ENCODE assay signal across 9 cellular contexts in the genomic region with DNA sequence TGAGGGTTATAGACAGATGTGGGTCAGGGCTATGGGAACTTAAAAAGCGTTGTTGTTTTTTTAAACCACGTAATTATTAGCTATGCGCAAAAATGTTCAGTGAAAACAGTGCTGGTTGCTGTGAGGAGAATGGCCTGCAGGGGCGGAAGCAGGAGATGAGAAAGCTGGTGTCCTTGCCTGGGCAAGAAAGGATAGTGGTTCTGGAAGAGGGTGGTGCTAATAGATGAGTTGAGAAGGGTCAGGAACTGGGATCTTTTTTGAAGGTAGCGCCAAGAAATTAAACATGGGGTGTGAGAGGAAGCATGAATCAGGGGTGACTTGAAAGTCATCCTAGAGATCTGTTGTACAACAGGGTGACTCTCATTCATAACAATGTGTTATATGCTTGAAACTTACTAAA. TPM values are rescaled to one million over a fixed set of nuclear protein-coding genes. Genes with fewer than 3 reads are reported as not detected.
DNase-seq lines count a peak whose midpoint lies in the region; ATAC-seq and TF ChIP-seq lines count a peak whose summit lies in the region.
"Had no signal": no experiment of that assay in that cellular context is flagged by ENCODE, and none has a peak within 500 bp of the region (broad histone marks: within the 10 kb centered on the region; RNA-seq: fewer than 3 reads in every experiment).

No MANE protein-coding gene starts in this region.

- H3K9me2 ChIP-seq in Loucy (replicated peaks; ENCODE audit: low read depth, low read length): no peaks in the 10 kb centered on the region

- no peaks in the 10 kb centered on the region for H4K20me1 ChIP-seq in Loucy (ENCODE audit: insufficient read depth, low read length, poor library complexity, severe bottlenecking)

- H3K27me3 ChIP-seq in Loucy (ENCODE audit: insufficient read depth, low read length, poor library complexity, severe bottlenecking): no peaks in the 10 kb centered on the region
- no peaks in the 10 kb centered on the region for H3K27me3 ChIP-seq in neuronal stem cell (ENCODE audit: control insufficient read depth in 3 of 3, insufficient read depth in 3 of 3, low read depth in 1 of 3, low read length in 3 of 3)

- no peaks in the 10 kb centered on the region for H3K79me1 ChIP-seq in neuronal stem cell (ENCODE audit: low read depth, low read length)

- H3K4ac ChIP-seq in neuronal stem cell (ENCODE audit: low read length): no peak overlapping the region

- H2AFZ ChIP-seq in Loucy (ENCODE audit: low read length) (no peak overlapping the region), neuronal stem cell (ENCODE audit: low read length) (peak overlapping the region; percentile 42)

- no peak overlapping the region for H3K23ac ChIP-seq in neuronal stem cell (ENCODE audit: low read depth, low read length, poor library complexity)

- no peak overlapping the region for H3K4me2 ChIP-seq in Loucy (ENCODE audit: low read depth, low read length, poor library complexity, severe bottlenecking)
- no peak overlapping the region for H3K4me2 ChIP-seq in neuronal stem cell (ENCODE audit: insufficient read depth, low read length, poor library complexity, severe bottlenecking)

- CTCF ChIA-PET in GM10248 (lab: Yijun Ruan, JAX): interaction anchor here (1.0 to 20.8 kb wide), 4 partner anchors 8 to 18 kb away, joined by 3 to 234 read pairs (median 60); partner anchors contain the start of gene KCNN4

- H3K27ac Mint-ChIP-seq in activated naive CD4-positive, alpha-beta T cell treated with anti-CD3 and anti-CD28 coated beads, Interleukin-2, amount 50 U/mL, for 72 hours: no peak overlapping the region
- H3K27ac Mint-ChIP-seq: activated naive CD4-positive, alpha-beta T cell treated with anti-CD3 and anti-CD28 coated beads, Interleukin-2, amount 10 ng/mL, durations not matched to agents 7 days and 5 days had no signal

- no peak overlapping the region for H2BK120ac ChIP-seq in neuronal stem cell (ENCODE audit: low read depth, low read length)

- no peak overlapping the region for H2AK5ac ChIP-seq in neuronal stem cell (ENCODE audit: low read depth, low read length)

- DNase-seq in GM10248 (ENCODE audit: extremely low spot score): no peak
- no peak for DNase-seq in astrocyte of the cerebellum (ENCODE audit: low read depth)
- no peak for DNase-seq in neuronal stem cell (ENCODE audit: low spot score)
- DNase-seq in D341Med (ENCODE audit: low spot score): no peak
- no peak for DNase-seq in activated naive CD4-positive, alpha-beta T cell treated with anti-CD3 and anti-CD28 coated beads, Interleukin-2, amount 50 U/mL, for 72 hours (ENCODE audit: low spot score in 2 of 2)
- DNase-seq: activated naive CD4-positive, alpha-beta T cell treated with anti-CD3 and anti-CD28 coated beads, Interleukin-2, amount 10 ng/mL, durations not matched to agents 7 days and 5 days; NCI-H1417 had no signal

- no peak for ATAC-seq in GM18511 (IDR thresholded peaks at IDR 0.05; ENCODE audit: unreplicated experiment)
- no peak for ATAC-seq in activated naive CD4-positive, alpha-beta T cell treated with anti-CD3 and anti-CD28 coated beads, Interleukin-2, amount 50 U/mL, for 72 hours

- POLR2A ChIA-PET in GM10248 (lab: Yijun Ruan, JAX): no interaction called here

- in situ Hi-C loops in astrocyte of the cerebellum (cut with HindIII; ENCODE audit: low sequenced_read_pairs): no loop called here

- TF ChIP-seq CTCF in GM10248 (IDR thresholded peaks at IDR 0.05; ENCODE audit: control extremely low read depth, extremely low read depth, low read depth, missing control alignments): peak; percentile 29
- TF ChIP-seq CTCF in Loucy (conservative IDR thresholded peaks at IDR 0.05; ENCODE audit: low read length): peak; percentile 21; the same call in 1 of the 2 replicates
- peak; percentile 72 for TF ChIP-seq CTCF in astrocyte of the cerebellum (IDR thresholded peaks at IDR 0.05; ENCODE audit: low read depth, low read length, missing control alignments)

- no CpG with 5 or more reads among the region's 5 CpGs for WGBS in neuronal stem cell (ENCODE audit: extremely low coverage in 2 of 2, insufficient read length in 2 of 2, insufficient replicate concordance in 1 of 2), 2 donors

- H2BK5ac ChIP-seq in neuronal stem cell (ENCODE audit: low read length): no peak overlapping the region

- no peak overlapping the region for H3K4me3 ChIP-seq in Loucy (ENCODE audit: low read length, poor library complexity, severe bottlenecking)
- no peak overlapping the region for H3K4me3 ChIP-seq in astrocyte of the cerebellum (ENCODE audit: low read depth, low read length)
- no peak overlapping the region for H3K4me3 ChIP-seq in neuronal stem cell (ENCODE audit: low read length in 2 of 2)

- no peak overlapping the region for H4K91ac ChIP-seq in neuronal stem cell (ENCODE audit: low read depth, low read length, poor library complexity)

- peaks cover 16% of the 10 kb centered on the region for H3K79me2 ChIP-seq in Loucy (ENCODE audit: insufficient read depth, low read length)

- H3K9me3 Mint-ChIP-seq in activated naive CD4-positive, alpha-beta T cell treated with anti-CD3 and anti-CD28 coated beads, Interleukin-2, amount 50 U/mL, for 72 hours: peaks cover 0 to 5% of the 10 kb centered on the region in 2 donors
- H3K9me3 Mint-ChIP-seq: activated naive CD4-positive, alpha-beta T cell treated with anti-CD3 and anti-CD28 coated beads, Interleukin-2, amount 10 ng/mL, durations not matched to agents 7 days and 5 days had no signal

- peaks cover 8% of the 10 kb centered on the region for H3K4me1 ChIP-seq in Loucy (ENCODE audit: insufficient read depth, low read length, poor library complexity, severe bottlenecking)
- peaks cover 0 to 6% of the 10 kb centered on the region in 2 donors for H3K4me1 ChIP-seq in neuronal stem cell (ENCODE audit: control insufficient read depth in 2 of 2, insufficient read depth in 1 of 2, low read depth in 1 of 2, low read length in 2 of 2)

- no peak overlapping the region for H2BK12ac ChIP-seq in neuronal stem cell (ENCODE audit: low read length)

- no peak overlapping the region for H3K9ac ChIP-seq in Loucy (ENCODE audit: low read depth, low read length, poor library complexity, severe bottlenecking)
- no peak overlapping the region for H3K9ac ChIP-seq in neuronal stem cell (ENCODE audit: low read depth, low read length, poor library complexity)

- H3K36me3 ChIP-seq in Loucy (ENCODE audit: insufficient read depth, low read length) (no peaks in the 10 kb centered on the region), neuronal stem cell (replicated peaks in 1 of 2; ENCODE audit: control insufficient read depth in 2 of 2, insufficient read depth in 2 of 2, low read length in 2 of 2) (peaks cover 0 to 8% of the 10 kb centered on the region in 2 donors)

- H3K18ac ChIP-seq in neuronal stem cell (ENCODE audit: low read length): no peak overlapping the region

- peaks cover 22 to 50% of the 10 kb centered on the region in 2 donors for H3K36me3 Mint-ChIP-seq in activated naive CD4-positive, alpha-beta T cell treated with anti-CD3 and anti-CD28 coated beads, Interleukin-2, amount 50 U/mL, for 72 hours

- H3K27ac ChIP-seq in neuronal stem cell (replicated peaks; ENCODE audit: low read length): no peak overlapping the region

- no peak overlapping the region for H3K14ac ChIP-seq in neuronal stem cell (ENCODE audit: low read length)

- 0 out of 2 replicates have a peak, but pooled peaks cover 3% of the 10 kb centered on the region for H3F3A ChIP-seq in Loucy (ENCODE audit: low read depth)

- no peak overlapping the region for H2BK15ac ChIP-seq in neuronal stem cell (ENCODE audit: low read length)

- H3K9me3 ChIP-seq in Loucy (ENCODE audit: insufficient read depth, low read depth, low read length): no peaks in the 10 kb centered on the region
- H3K9me3 ChIP-seq in neuronal stem cell (replicated peaks in 1 of 2; ENCODE audit: control insufficient read depth in 2 of 2, insufficient read depth in 1 of 2, low read depth in 1 of 2, low read length in 2 of 2): no peaks in the 10 kb centered on the region

- no peak overlapping the region for H4K8ac ChIP-seq in neuronal stem cell (ENCODE audit: low read depth, low read length)

RNA-seq across cellular contexts. Expression of gene SMG9, which starts 4.8 kb away (rescaled TPM):
- 21.9 TPM for polyA plus RNA-seq in neuronal stem cell (2013, experiment 1 of 2)
- 20.9 TPM for polyA plus RNA-seq in neuronal stem cell (2013, experiment 2 of 2)
- 100 to 1,000 TPM in 1 of 2 donors, 10 to 100 TPM in 1; 62.8 to 145 TPM for total RNA-seq in activated naive CD4-positive, alpha-beta T cell treated with anti-CD3 and anti-CD28 coated beads, Interleukin-2, amount 50 U/mL, for 72 hours

RNA-seq across cellular contexts. Expression of gene KCNN4, which starts 21.3 kb away (rescaled TPM):
- 0.20 TPM for polyA plus RNA-seq in neuronal stem cell (2013, experiment 1 of 2)
- 0.11 TPM for polyA plus RNA-seq in neuronal stem cell (2013, experiment 2 of 2)
- total RNA-seq in activated naive CD4-positive, alpha-beta T cell treated with anti-CD3 and anti-CD28 coated beads, Interleukin-2, amount 50 U/mL, for 72 hours: 100 to 1,000 TPM; 110 to 145 TPM

RNA-seq across cellular contexts. Expression of gene LYPD5, which starts 42.7 kb away (rescaled TPM):
- polyA plus RNA-seq in neuronal stem cell (2013, experiment 1 of 2): 0.03 TPM
- polyA plus RNA-seq in neuronal stem cell (2013, experiment 2 of 2): 0.12 TPM
- total RNA-seq in activated naive CD4-positive, alpha-beta T cell treated with anti-CD3 and anti-CD28 coated beads, Interleukin-2, amount 50 U/mL, for 72 hours: 1 to 10 TPM in 1 of 2 donors, under 1 TPM in 1; 0.97 to 3.8 TPM

RNA-seq across cellular contexts. Expression of gene IRGC, which starts 43.6 kb away (rescaled TPM):
- not detected for polyA plus RNA-seq in neuronal stem cell (2013, experiment 1 of 2)
- polyA plus RNA-seq in neuronal stem cell (2013, experiment 2 of 2): not detected
- total RNA-seq in activated naive CD4-positive, alpha-beta T cell treated with anti-CD3 and anti-CD28 coated beads, Interleukin-2, amount 50 U/mL, for 72 hours: not detected

Comparison
In these comparisons a context has a peak if more than half of its experiments do, and no peak if none do; other contexts are left out.
1. CTCF ChIP-seq: peak in every context shown above with its lines; median percentile 72 in astrocyte of the cerebellum; 29 in GM10248; 21 in Loucy.